ENCODE assay signal across 22 cellular contexts in genomic region chr20:52003976-52004375, GRCh38.
DNase-seq lines count a peak whose midpoint lies in the region; ATAC-seq and TF ChIP-seq lines count a peak whose summit lies in the region.
"Had no signal": no experiment of that assay in that cellular context is flagged by ENCODE, and none has a peak within 500 bp of the region (broad histone marks: within the 10 kb centered on the region; RNA-seq: fewer than 3 reads in every experiment).

No MANE protein-coding gene starts in this region.

- peaks cover 40% of the 10 kb centered on the region for H3K4me1 Mint-ChIP-seq in mesothelial cell of epicardium
- H3K4me1 Mint-ChIP-seq: activated CD4-positive, alpha-beta T cell treated with anti-CD3 and anti-CD28 coated beads, Interleukin-2, amount 10 ng/mL, durations not matched to agents 24 days and 14 days; natural killer cell; stimulated activated effector memory CD8-positive, alpha-beta T cell treated with anti-CD3 and anti-CD28 coated beads, Interleukin-12 subunit alpha, Interleukin-12 subunit beta, amount 100 ng/mL, for 72 hours had no signal

- no peaks in the 10 kb centered on the region for H3K27me3 Mint-ChIP-seq in mesothelial cell of epicardium (ENCODE audit: low read depth)

- H3K4me1 ChIP-seq in iPS-18a (ENCODE audit: control insufficient read depth, low read depth, low read length) = peaks cover 33% of the 10 kb centered on the region
- H3K4me1 ChIP-seq: colonic mucosa, suprapubic skin had no signal

- no peak overlapping the region for H3K27ac Mint-ChIP-seq in mesothelial cell of epicardium
- H3K27ac Mint-ChIP-seq: activated CD4-positive, alpha-beta T cell treated with anti-CD3 and anti-CD28 coated beads, Interleukin-2, amount 10 ng/mL, durations not matched to agents 24 days and 14 days; natural killer cell; stimulated activated effector memory CD8-positive, alpha-beta T cell treated with anti-CD3 and anti-CD28 coated beads, Interleukin-12 subunit alpha, Interleukin-12 subunit beta, amount 100 ng/mL, for 72 hours had no signal

- no peaks in the 10 kb centered on the region for H3K9me3 ChIP-seq in iPS-18a (ENCODE audit: control insufficient read depth, low read depth, low read length)
- H3K9me3 ChIP-seq: A549, colonic mucosa, suprapubic skin had no signal

- H3K36me3 Mint-ChIP-seq in mesothelial cell of epicardium = no peaks in the 10 kb centered on the region
- H3K36me3 Mint-ChIP-seq: natural killer cell; stimulated activated effector memory CD8-positive, alpha-beta T cell treated with anti-CD3 and anti-CD28 coated beads, Interleukin-12 subunit alpha, Interleukin-12 subunit beta, amount 100 ng/mL, for 72 hours had no signal

- no peak overlapping the region for H3K27ac ChIP-seq in iPS-18a (ENCODE audit: low read length)
- H3K27ac ChIP-seq: A549, colonic mucosa, suprapubic skin had no signal

- peak; percentile 68 for DNase-seq in DMS 273 (lab: John Stamatoyannopoulos, UW; ENCODE audit: unreplicated experiment)
- DNase-seq in NCI-H1417 treated with DMSO at 0.1 percent for 48 hours (lab: John Stamatoyannopoulos, UW) = peak; percentile 20
- DNase-seq in NCI-H524 treated with DMSO at 0.1 percent for 48 hours (lab: John Stamatoyannopoulos, UW) = peak; percentile 86
- DNase-seq in mesothelial cell of epicardium (ENCODE audit: low spot score in 2 of 2, unreplicated experiment in 2 of 2) = no peak
- no peak for DNase-seq in DMS53 treated with DMSO at 0.1 percent for 48 hours (lab: John Stamatoyannopoulos, UW; ENCODE audit: unreplicated experiment)
- DNase-seq: activated CD4-positive, alpha-beta T cell treated with anti-CD3 and anti-CD28 coated beads, Interleukin-2, amount 10 ng/mL, durations not matched to agents 24 days and 14 days; activated CD8-positive, alpha-beta memory T cell treated with anti-CD3 and anti-CD28 coated beads, Interleukin-2, amount 50 U/mL, for 48 hours; activated gamma-delta T cell; C1 segment of cervical spinal cord; colonic mucosa; left colon; natural killer cell; NCI-H1436; NCI-H510A treated with DMSO at 0.1 percent for 48 hours; SHP77 had no signal

- H3K4me3 Mint-ChIP-seq in mesothelial cell of epicardium = no peak overlapping the region
- H3K4me3 Mint-ChIP-seq: activated CD4-positive, alpha-beta T cell treated with anti-CD3 and anti-CD28 coated beads, Interleukin-2, amount 10 ng/mL, durations not matched to agents 24 days and 14 days; natural killer cell; stimulated activated effector memory CD8-positive, alpha-beta T cell treated with anti-CD3 and anti-CD28 coated beads, Interleukin-12 subunit alpha, Interleukin-12 subunit beta, amount 100 ng/mL, for 72 hours had no signal

- no peak for TF ChIP-seq CTCF in mesothelial cell of epicardium (IDR thresholded peaks at IDR 0.05; ENCODE audit: unreplicated experiment)

- H3K9me3 Mint-ChIP-seq in mesothelial cell of epicardium = no peaks in the 10 kb centered on the region
- H3K9me3 Mint-ChIP-seq: activated CD4-positive, alpha-beta T cell treated with anti-CD3 and anti-CD28 coated beads, Interleukin-2, amount 10 ng/mL, durations not matched to agents 24 days and 14 days; natural killer cell; stimulated activated effector memory CD8-positive, alpha-beta T cell treated with anti-CD3 and anti-CD28 coated beads, Interleukin-12 subunit alpha, Interleukin-12 subunit beta, amount 100 ng/mL, for 72 hours had no signal

- H3K9ac ChIP-seq in iPS-18a (ENCODE audit: low read length) = peak overlapping the region; percentile 34

- H3K27me3 ChIP-seq in iPS-18a (ENCODE audit: control insufficient read depth, insufficient read depth, low read length) = no peaks in the 10 kb centered on the region
- H3K27me3 ChIP-seq: colonic mucosa, suprapubic skin had no signal

- no peak overlapping the region for H3K4me3 ChIP-seq in iPS-18a (ENCODE audit: low read length)
- H3K4me3 ChIP-seq: A549, colonic mucosa, suprapubic skin had no signal

- no peaks in the 10 kb centered on the region for H3K36me3 ChIP-seq in iPS-18a (ENCODE audit: control insufficient read depth, low read depth, low read length)
- H3K36me3 ChIP-seq: colonic mucosa, suprapubic skin had no signal

- ATAC-seq in GM21515 (IDR thresholded peaks at IDR 0.05; ENCODE audit: unreplicated experiment) (no peak), GM21529 (IDR thresholded peaks at IDR 0.05; ENCODE audit: unreplicated experiment) (no peak)
- ATAC-seq: A549; HepG2; left colon; natural killer cell; stimulated activated effector memory CD8-positive, alpha-beta T cell treated with anti-CD3 and anti-CD28 coated beads, Interleukin-12 subunit alpha, Interleukin-12 subunit beta, amount 100 ng/mL, for 72 hours had no signal

Comparison
In these comparisons a context has a peak if more than half of its experiments do, and no peak if none do; other contexts are left out.
1. DNase-seq: peak in DMS 273 (single experiment), NCI-H1417 treated with DMSO at 0.1 percent for 48 hours (single experiment) and NCI-H524 treated with DMSO at 0.1 percent for 48 hours (single experiment); none in mesothelial cell of epicardium (0 of 2) and DMS53 treated with DMSO at 0.1 percent for 48 hours (single experiment).